ENCODE assay signal across 1 cellular context in the genomic region with DNA sequence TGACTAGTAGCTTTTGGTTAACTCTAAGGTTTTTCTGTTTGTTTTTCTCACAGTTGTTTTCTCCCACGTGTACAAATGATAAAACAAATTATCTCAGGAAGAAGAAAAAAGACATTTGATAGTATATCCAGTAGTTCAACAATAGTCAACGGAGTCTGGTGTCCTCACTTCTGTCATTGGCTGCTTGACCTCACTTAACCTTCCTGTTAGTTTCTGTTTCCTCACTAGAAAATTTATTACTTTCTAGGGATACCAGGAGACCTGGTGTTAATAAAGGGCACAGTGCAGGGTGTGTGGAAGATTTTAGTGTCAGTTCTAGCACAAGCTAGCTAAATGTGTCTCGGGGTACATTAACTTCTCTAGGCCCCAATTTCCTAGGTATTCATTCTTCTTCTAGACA.
TF ChIP-seq lines count a peak whose summit lies in the region.

No MANE protein-coding gene starts in this region.

TF ChIP-seq in H1, 55 proteins besides CTCF, POLR2A, EP300 and RAD21:
- TF ChIP-seq CBX8 (IDR thresholded peaks at IDR 0.05; ENCODE audit: borderline replicate concordance, low read depth, low read length) = no peak
TF ChIP-seq in H1: peak in this region for 0.
